Comparison of ENCODE assay signal across 11 cellular contexts in genomic region chr16:58409316-58409973, GRCh38. TPM values are rescaled to one million over a fixed set of nuclear protein-coding genes. Genes with fewer than 3 reads are reported as not detected.
DNase-seq lines count a peak whose midpoint lies in the region; ATAC-seq and TF ChIP-seq lines count a peak whose summit lies in the region.
"Had no signal": no experiment of that assay in that cellular context is flagged by ENCODE, and none has a peak within 500 bp of the region (broad histone marks: within the 10 kb centered on the region; RNA-seq: fewer than 3 reads in every experiment).

No MANE protein-coding gene starts in this region.

- no peak overlapping the region for H3K27ac Mint-ChIP-seq in activated CD4-positive, alpha-beta T cell treated with anti-CD3 and anti-CD28 coated beads, Interleukin-2, amount 10 ng/mL, durations not matched to agents 24 days and 14 days

- H3K36me3 Mint-ChIP-seq in activated CD4-positive, alpha-beta T cell treated with anti-CD3 and anti-CD28 coated beads, Interleukin-2, amount 10 ng/mL, durations not matched to agents 24 days and 14 days (ENCODE audit: low read depth), result peaks cover under 1% of the 10 kb centered on the region

- no peaks in the 10 kb centered on the region for H3K36me3 ChIP-seq in effector memory CD4-positive, alpha-beta T cell (ENCODE audit: control insufficient read depth, insufficient read depth, low read length)

- no peak overlapping the region for H3K4me3 Mint-ChIP-seq in activated CD4-positive, alpha-beta T cell treated with anti-CD3 and anti-CD28 coated beads, Interleukin-2, amount 10 ng/mL, durations not matched to agents 24 days and 14 days

- H3K27me3 Mint-ChIP-seq in activated CD4-positive, alpha-beta T cell treated with anti-CD3 and anti-CD28 coated beads, Interleukin-2, amount 10 ng/mL, durations not matched to agents 24 days and 14 days, result peaks cover 2% of the 10 kb centered on the region

- intact Hi-C loops in Right ventricle myocardium inferior (cut with DNase I), result no loop called here
- intact Hi-C loops in cardiac septum (cut with DNase I), result no loop called here
- intact Hi-C loops in activated CD4-positive, alpha-beta T cell treated with anti-CD3 and anti-CD28 coated beads, Interleukin-2, amount 10 ng/mL, durations not matched to agents 24 days and 14 days (cut with micrococcal nuclease), result loop anchor here (10.0 kb wide), 1 partner anchor 45 kb away; no protein-coding TSS in a partner anchor

- no peaks in the 10 kb centered on the region for H3K4me1 ChIP-seq in effector memory CD4-positive, alpha-beta T cell (ENCODE audit: control insufficient read depth, insufficient read depth, low read length, poor library complexity, severe bottlenecking)

- ATAC-seq in Right ventricle myocardium inferior (peak; percentile 61), HG03196 (IDR thresholded peaks at IDR 0.05; ENCODE audit: unreplicated experiment) (no peak)

- no peaks in the 10 kb centered on the region for H3K9me3 ChIP-seq in effector memory CD4-positive, alpha-beta T cell (ENCODE audit: control insufficient read depth, low read length)

- DNase-seq in Right ventricle myocardium inferior (ENCODE audit: missing footprints), result no peak
- DNase-seq in cardiac septum (ENCODE audit: low spot score), result no peak
- DNase-seq in erythroblast (lab: John Stamatoyannopoulos, UW), result peak; percentile 68 to 85
- DNase-seq in medulla oblongata (ENCODE audit: extremely low spot score), result peak; percentile 71
- no peak for DNase-seq in activated effector memory CD4-positive, alpha-beta T cell treated with anti-CD3 and anti-CD28 coated beads, Interleukin-2, amount 50 U/mL, for 16 hours
- no peak for DNase-seq in activated CD4-positive, alpha-beta T cell treated with anti-CD3 and anti-CD28 coated beads, Interleukin-2, amount 10 ng/mL, durations not matched to agents 24 days and 14 days
- no peak for DNase-seq in effector memory CD4-positive, alpha-beta T cell
- DNase-seq: NCI-H1417 treated with DMSO at 0.1 percent for 48 hours; SHP77; stimulated activated CD4-positive, alpha-beta T cell treated with anti-CD3 and anti-CD28 coated beads, Interleukin-15, amount 100 ng/mL, for 24 hours had no signal

- H3K27me3 ChIP-seq in effector memory CD4-positive, alpha-beta T cell (replicated peaks; ENCODE audit: control insufficient read depth, insufficient read depth, low read length, poor library complexity, severe bottlenecking), result no peaks in the 10 kb centered on the region

- TF ChIP-seq POLR2A in erythroblast (IDR thresholded peaks at IDR 0.05; ENCODE audit: low read length), result no peak

- no peak overlapping the region for H3K27ac ChIP-seq in effector memory CD4-positive, alpha-beta T cell (ENCODE audit: insufficient read depth, low read length, poor library complexity, severe bottlenecking)

- H3K4me1 Mint-ChIP-seq in activated CD4-positive, alpha-beta T cell treated with anti-CD3 and anti-CD28 coated beads, Interleukin-2, amount 10 ng/mL, durations not matched to agents 24 days and 14 days, result no peaks in the 10 kb centered on the region

- no peaks in the 10 kb centered on the region for H3K9me3 Mint-ChIP-seq in activated CD4-positive, alpha-beta T cell treated with anti-CD3 and anti-CD28 coated beads, Interleukin-2, amount 10 ng/mL, durations not matched to agents 24 days and 14 days

- no peak overlapping the region for H3K4me3 ChIP-seq in effector memory CD4-positive, alpha-beta T cell (ENCODE audit: insufficient read depth, low read depth, low read length, poor library complexity, severe bottlenecking)

RNA-seq across cellular contexts. Expression of gene GINS3, which starts 17.2 kb away (rescaled TPM):
- total RNA-seq in Right ventricle myocardium inferior, result 6.5 TPM
- 4.7 TPM for total RNA-seq in cardiac septum
- total RNA-seq in activated CD4-positive, alpha-beta T cell treated with anti-CD3 and anti-CD28 coated beads, Interleukin-2, amount 10 ng/mL, durations not matched to agents 24 days and 14 days, result 24.1 and 25.0 TPM in 2 replicates

Comparison
In these comparisons a context has a peak if more than half of its experiments do, and no peak if none do; other contexts are left out.
1. DNase-seq: peak in erythroblast (2 of 2) and medulla oblongata (single experiment); none in Right ventricle myocardium inferior (single experiment), cardiac septum (single experiment), activated effector memory CD4-positive, alpha-beta T cell treated with anti-CD3 and anti-CD28 coated beads, Interleukin-2, amount 50 U/mL, for 16 hours (single experiment), activated CD4-positive, alpha-beta T cell treated with anti-CD3 and anti-CD28 coated beads, Interleukin-2, amount 10 ng/mL, durations not matched to agents 24 days and 14 days (single experiment) and effector memory CD4-positive, alpha-beta T cell (0 of 3).